In genomic region chr16:87464691-87465300, GRCh38 we compare ENCODE assay signal across 1 cellular context.
TF ChIP-seq lines count a peak whose summit lies in the region.

No MANE protein-coding gene starts in this region.

TF ChIP-seq in HepG2, 621 proteins besides CTCF, POLR2A, EP300 and RAD21 (continued from another document and continues in another):
- TF ChIP-seq PRDM15 (CRISPR knock-in tag; IDR thresholded peaks at IDR 0.05) (no peak), ZNF639 (CRISPR knock-in tag; conservative IDR thresholded peaks at IDR 0.05) (0 out of 2 replicates have a peak, but pooled peaks have one; percentile 31), CBX5 (CRISPR knock-in tag; IDR thresholded peaks at IDR 0.05; ENCODE audit: borderline replicate concordance) (no peak), ZNF784 (CRISPR knock-in tag; IDR thresholded peaks at IDR 0.05; ENCODE audit: borderline replicate concordance) (peak; percentile 59; the same call in 1 of the 2 replicates), RFX3 (CRISPR knock-in tag; IDR thresholded peaks at IDR 0.05) (no peak), KAT8 (CRISPR knock-in tag; IDR thresholded peaks at IDR 0.05) (no peak), FOXP4 (CRISPR knock-in tag; IDR thresholded peaks at IDR 0.05) (no peak), KDM6A (CRISPR knock-in tag; IDR thresholded peaks at IDR 0.05; ENCODE audit: low read depth) (peak; percentile 7; the same call in 1 of the 2 replicates), RAD51 (IDR thresholded peaks at IDR 0.05; ENCODE audit: borderline replicate concordance) (0 out of 2 replicates have a peak, but pooled peaks have one; percentile 3), ELF1 (CRISPR knock-in tag; IDR thresholded peaks at IDR 0.05) (no peak), KDM4B (CRISPR knock-in tag; IDR thresholded peaks at IDR 0.05) (no peak), ZNF343 (CRISPR knock-in tag; IDR thresholded peaks at IDR 0.05) (no peak), ARHGAP35 (CRISPR knock-in tag; IDR thresholded peaks at IDR 0.05; ENCODE audit: borderline replicate concordance) (0 out of 2 replicates have a peak, but pooled peaks have one; percentile 32), NFKBIZ (CRISPR knock-in tag; IDR thresholded peaks at IDR 0.05) (0 out of 2 replicates have a peak, but pooled peaks have one; percentile 32), HMGA1 (CRISPR knock-in tag; conservative IDR thresholded peaks at IDR 0.05) (no peak), ZNF607 (CRISPR knock-in tag; IDR thresholded peaks at IDR 0.05; ENCODE audit: borderline replicate concordance) (no peak), JUNB (CRISPR knock-in tag; IDR thresholded peaks at IDR 0.05; ENCODE audit: borderline replicate concordance) (no peak), ZSCAN9 (CRISPR knock-in tag; IDR thresholded peaks at IDR 0.05; ENCODE audit: borderline replicate concordance) (no peak), ZNF329 (CRISPR knock-in tag; IDR thresholded peaks at IDR 0.05; ENCODE audit: low read depth) (no peak), MTF2 (CRISPR knock-in tag; IDR thresholded peaks at IDR 0.05; ENCODE audit: borderline replicate concordance) (no peak), ZZZ3 (CRISPR knock-in tag; IDR thresholded peaks at IDR 0.05; ENCODE audit: borderline replicate concordance) (no peak), TMF1 (CRISPR knock-in tag; IDR thresholded peaks at IDR 0.05; ENCODE audit: low read depth) (no peak), ZFP36 (IDR thresholded peaks at IDR 0.05; ENCODE audit: borderline replicate concordance, low read depth, low read length, partially characterized antibody) (no peak), GFI1 (CRISPR knock-in tag; IDR thresholded peaks at IDR 0.05; ENCODE audit: borderline replicate concordance) (no peak), MAFG (CRISPR knock-in tag; IDR thresholded peaks at IDR 0.05) (no peak), CENPX (CRISPR knock-in tag; IDR thresholded peaks at IDR 0.05) (no peak), CREB3 (CRISPR knock-in tag; IDR thresholded peaks at IDR 0.05) (no peak), SP5 (CRISPR knock-in tag; IDR thresholded peaks at IDR 0.05; ENCODE audit: borderline replicate concordance, low read depth) (no peak), ZNF83 (CRISPR knock-in tag; IDR thresholded peaks at IDR 0.05; ENCODE audit: borderline replicate concordance) (no peak), ZC3H4 (CRISPR knock-in tag; IDR thresholded peaks at IDR 0.05; ENCODE audit: borderline replicate concordance) (peak; percentile 29; the same call in 1 of the 2 replicates), RNF2 (conservative IDR thresholded peaks at IDR 0.05; ENCODE audit: low read depth) (no peak), ZNF547 (CRISPR knock-in tag; IDR thresholded peaks at IDR 0.05) (0 out of 2 replicates have a peak, but pooled peaks have one; percentile 54), PHF5A (CRISPR knock-in tag; IDR thresholded peaks at IDR 0.05; ENCODE audit: low read depth, unreplicated experiment) (no peak), THYN1 (CRISPR knock-in tag; IDR thresholded peaks at IDR 0.05; ENCODE audit: borderline replicate concordance, low read depth) (no peak), TCF12 (IDR thresholded peaks at IDR 0.05) (no peak), TCF12 (CRISPR knock-in tag; IDR thresholded peaks at IDR 0.05) (no peak), SIX4 (CRISPR knock-in tag; IDR thresholded peaks at IDR 0.05) (no peak), ZNF335 (CRISPR knock-in tag; IDR thresholded peaks at IDR 0.05) (no peak)
- TF ChIP-seq, protein P1, sequence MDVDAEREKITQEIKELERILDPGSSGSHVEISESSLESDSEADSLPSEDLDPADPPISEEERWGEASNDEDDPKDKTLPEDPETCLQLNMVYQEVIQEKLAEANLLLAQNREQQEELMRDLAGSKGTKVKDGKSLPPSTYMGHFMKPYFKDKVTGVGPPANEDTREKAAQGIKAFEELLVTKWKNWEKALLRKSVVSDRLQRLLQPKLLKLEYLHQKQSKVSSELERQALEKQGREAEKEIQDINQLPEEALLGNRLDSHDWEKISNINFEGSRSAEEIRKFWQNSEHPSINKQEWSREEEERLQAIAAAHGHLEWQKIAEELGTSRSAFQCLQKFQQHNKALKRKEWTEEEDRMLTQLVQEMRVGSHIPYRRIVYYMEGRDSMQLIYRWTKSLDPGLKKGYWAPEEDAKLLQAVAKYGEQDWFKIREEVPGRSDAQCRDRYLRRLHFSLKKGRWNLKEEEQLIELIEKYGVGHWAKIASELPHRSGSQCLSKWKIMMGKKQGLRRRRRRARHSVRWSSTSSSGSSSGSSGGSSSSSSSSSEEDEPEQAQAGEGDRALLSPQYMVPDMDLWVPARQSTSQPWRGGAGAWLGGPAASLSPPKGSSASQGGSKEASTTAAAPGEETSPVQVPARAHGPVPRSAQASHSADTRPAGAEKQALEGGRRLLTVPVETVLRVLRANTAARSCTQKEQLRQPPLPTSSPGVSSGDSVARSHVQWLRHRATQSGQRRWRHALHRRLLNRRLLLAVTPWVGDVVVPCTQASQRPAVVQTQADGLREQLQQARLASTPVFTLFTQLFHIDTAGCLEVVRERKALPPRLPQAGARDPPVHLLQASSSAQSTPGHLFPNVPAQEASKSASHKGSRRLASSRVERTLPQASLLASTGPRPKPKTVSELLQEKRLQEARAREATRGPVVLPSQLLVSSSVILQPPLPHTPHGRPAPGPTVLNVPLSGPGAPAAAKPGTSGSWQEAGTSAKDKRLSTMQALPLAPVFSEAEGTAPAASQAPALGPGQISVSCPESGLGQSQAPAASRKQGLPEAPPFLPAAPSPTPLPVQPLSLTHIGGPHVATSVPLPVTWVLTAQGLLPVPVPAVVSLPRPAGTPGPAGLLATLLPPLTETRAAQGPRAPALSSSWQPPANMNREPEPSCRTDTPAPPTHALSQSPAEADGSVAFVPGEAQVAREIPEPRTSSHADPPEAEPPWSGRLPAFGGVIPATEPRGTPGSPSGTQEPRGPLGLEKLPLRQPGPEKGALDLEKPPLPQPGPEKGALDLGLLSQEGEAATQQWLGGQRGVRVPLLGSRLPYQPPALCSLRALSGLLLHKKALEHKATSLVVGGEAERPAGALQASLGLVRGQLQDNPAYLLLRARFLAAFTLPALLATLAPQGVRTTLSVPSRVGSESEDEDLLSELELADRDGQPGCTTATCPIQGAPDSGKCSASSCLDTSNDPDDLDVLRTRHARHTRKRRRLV (CRISPR knock-in tag; IDR thresholded peaks at IDR 0.05) = no peak
- TF ChIP-seq, protein P2, sequence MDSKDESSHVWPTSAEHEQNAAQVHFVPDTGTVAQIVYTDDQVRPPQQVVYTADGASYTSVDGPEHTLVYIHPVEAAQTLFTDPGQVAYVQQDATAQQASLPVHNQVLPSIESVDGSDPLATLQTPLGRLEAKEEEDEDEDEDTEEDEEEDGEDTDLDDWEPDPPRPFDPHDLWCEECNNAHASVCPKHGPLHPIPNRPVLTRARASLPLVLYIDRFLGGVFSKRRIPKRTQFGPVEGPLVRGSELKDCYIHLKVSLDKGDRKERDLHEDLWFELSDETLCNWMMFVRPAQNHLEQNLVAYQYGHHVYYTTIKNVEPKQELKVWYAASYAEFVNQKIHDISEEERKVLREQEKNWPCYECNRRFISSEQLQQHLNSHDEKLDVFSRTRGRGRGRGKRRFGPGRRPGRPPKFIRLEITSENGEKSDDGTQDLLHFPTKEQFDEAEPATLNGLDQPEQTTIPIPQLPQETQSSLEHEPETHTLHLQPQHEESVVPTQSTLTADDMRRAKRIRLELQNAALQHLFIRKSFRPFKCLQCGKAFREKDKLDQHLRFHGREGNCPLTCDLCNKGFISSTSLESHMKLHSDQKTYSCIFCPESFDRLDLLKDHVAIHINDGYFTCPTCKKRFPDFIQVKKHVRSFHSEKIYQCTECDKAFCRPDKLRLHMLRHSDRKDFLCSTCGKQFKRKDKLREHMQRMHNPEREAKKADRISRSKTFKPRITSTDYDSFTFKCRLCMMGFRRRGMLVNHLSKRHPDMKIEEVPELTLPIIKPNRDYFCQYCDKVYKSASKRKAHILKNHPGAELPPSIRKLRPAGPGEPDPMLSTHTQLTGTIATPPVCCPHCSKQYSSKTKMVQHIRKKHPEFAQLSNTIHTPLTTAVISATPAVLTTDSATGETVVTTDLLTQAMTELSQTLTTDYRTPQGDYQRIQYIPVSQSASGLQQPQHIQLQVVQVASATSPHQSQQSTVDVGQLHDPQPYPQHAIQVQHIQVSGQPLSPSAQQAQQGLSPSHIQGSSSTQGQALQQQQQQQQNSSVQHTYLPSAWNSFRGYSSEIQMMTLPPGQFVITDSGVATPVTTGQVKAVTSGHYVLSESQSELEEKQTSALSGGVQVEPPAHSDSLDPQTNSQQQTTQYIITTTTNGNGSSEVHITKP (CRISPR knock-in tag; IDR thresholded peaks at IDR 0.05; ENCODE audit: low read depth) = no peak
- TF ChIP-seq, protein P3, sequence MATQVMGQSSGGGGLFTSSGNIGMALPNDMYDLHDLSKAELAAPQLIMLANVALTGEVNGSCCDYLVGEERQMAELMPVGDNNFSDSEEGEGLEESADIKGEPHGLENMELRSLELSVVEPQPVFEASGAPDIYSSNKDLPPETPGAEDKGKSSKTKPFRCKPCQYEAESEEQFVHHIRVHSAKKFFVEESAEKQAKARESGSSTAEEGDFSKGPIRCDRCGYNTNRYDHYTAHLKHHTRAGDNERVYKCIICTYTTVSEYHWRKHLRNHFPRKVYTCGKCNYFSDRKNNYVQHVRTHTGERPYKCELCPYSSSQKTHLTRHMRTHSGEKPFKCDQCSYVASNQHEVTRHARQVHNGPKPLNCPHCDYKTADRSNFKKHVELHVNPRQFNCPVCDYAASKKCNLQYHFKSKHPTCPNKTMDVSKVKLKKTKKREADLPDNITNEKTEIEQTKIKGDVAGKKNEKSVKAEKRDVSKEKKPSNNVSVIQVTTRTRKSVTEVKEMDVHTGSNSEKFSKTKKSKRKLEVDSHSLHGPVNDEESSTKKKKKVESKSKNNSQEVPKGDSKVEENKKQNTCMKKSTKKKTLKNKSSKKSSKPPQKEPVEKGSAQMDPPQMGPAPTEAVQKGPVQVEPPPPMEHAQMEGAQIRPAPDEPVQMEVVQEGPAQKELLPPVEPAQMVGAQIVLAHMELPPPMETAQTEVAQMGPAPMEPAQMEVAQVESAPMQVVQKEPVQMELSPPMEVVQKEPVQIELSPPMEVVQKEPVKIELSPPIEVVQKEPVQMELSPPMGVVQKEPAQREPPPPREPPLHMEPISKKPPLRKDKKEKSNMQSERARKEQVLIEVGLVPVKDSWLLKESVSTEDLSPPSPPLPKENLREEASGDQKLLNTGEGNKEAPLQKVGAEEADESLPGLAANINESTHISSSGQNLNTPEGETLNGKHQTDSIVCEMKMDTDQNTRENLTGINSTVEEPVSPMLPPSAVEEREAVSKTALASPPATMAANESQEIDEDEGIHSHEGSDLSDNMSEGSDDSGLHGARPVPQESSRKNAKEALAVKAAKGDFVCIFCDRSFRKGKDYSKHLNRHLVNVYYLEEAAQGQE (IDR thresholded peaks at IDR 0.05; ENCODE audit: borderline replicate concordance in 1 of 2, low read depth in 1 of 2, low read length in 2 of 2) = no peak
